ENCODE assay signal across 9 cellular contexts in the genomic region with DNA sequence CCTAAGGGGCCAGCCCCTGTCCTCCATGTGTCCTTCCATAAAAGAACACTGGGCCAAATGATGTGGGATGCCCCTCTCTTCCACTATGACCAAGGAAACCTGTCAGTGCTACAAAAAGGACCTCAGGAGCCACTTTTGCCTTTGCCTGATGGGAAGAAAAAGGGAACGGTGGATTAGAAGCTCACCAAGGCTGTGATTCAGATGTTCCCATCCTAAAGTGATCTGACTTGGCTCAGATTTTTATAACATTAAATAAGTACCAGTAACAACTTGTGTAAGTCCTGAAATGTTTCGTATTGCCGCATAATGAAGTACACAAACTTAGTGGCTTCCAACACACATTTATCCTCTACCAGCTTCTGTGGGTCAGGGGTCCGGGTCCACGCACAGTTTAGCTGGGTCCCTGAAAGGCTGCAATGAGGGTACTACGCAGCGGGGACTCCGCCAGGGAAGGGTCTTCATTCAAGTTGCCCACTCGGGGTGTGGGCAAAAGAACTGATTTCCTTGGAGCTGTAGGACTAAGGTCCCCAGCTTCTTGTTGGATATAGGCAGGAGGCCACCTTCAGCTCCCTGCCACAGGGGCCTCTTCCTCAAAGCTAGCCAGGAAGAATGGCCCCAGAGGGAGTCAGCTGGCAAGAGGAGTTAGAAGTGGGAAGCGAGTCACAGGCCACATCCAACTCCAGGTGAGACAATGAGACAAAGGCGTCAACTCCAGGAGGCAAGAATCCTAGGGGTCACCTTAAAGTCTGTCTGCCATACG.
DNase-seq lines count a peak whose midpoint lies in the region; ATAC-seq and TF ChIP-seq lines count a peak whose summit lies in the region.
"Had no signal": no experiment of that assay in that cellular context is flagged by ENCODE, and none has a peak within 500 bp of the region (broad histone marks: within the 10 kb centered on the region; RNA-seq: fewer than 3 reads in every experiment).

No MANE protein-coding gene starts in this region.

- no peak for TF ChIP-seq CTCF in Loucy (conservative IDR thresholded peaks at IDR 0.05; ENCODE audit: low read length)
- TF ChIP-seq CTCF in coronary artery (IDR thresholded peaks at IDR 0.05): no peak
- TF ChIP-seq CTCF in GM13976 (IDR thresholded peaks at IDR 0.05; ENCODE audit: borderline replicate concordance, control extremely low read depth, extremely low read depth, insufficient read depth, missing control alignments): no peak

- no peaks in the 10 kb centered on the region for H3K9me2 ChIP-seq in Loucy (replicated peaks; ENCODE audit: low read depth, low read length)

- H3K27ac ChIP-seq in ACC112 (ENCODE audit: low read depth, low read length): peak overlapping the region; percentile 91
- H3K27ac ChIP-seq in coronary artery: peak overlapping the region; percentile 82 to 93

- H3K27ac Mint-ChIP-seq in naive B cell: peak overlapping the region; percentile 93 to 99 (median 96)

- H3K9ac ChIP-seq in Loucy (ENCODE audit: low read depth, low read length, poor library complexity, severe bottlenecking): no peak overlapping the region

- no peaks in the 10 kb centered on the region for H3K27me3 Mint-ChIP-seq in naive B cell

- H3K4me1 ChIP-seq in ACC112 (ENCODE audit: control insufficient read depth, insufficient read depth, low read length, unreplicated experiment): peaks cover 49% of the 10 kb centered on the region
- H3K4me1 ChIP-seq in Loucy (ENCODE audit: insufficient read depth, low read length, poor library complexity, severe bottlenecking): peaks cover 50% of the 10 kb centered on the region

- no peak overlapping the region for H2AFZ ChIP-seq in ACC112 (ENCODE audit: low read length, unreplicated experiment)
- H2AFZ ChIP-seq in Loucy (ENCODE audit: low read length): no peak overlapping the region

- H3K9me3 Mint-ChIP-seq in naive B cell: no peaks in the 10 kb centered on the region

- DNase-seq in coronary artery (ENCODE audit: low spot score) (no peak), naive B cell (no peak), DMS 273 treated with DMSO at 0.1 percent for 48 hours (lab: John Stamatoyannopoulos, UW) (no peak), GM13976 (ENCODE audit: low spot score) (no peak)
- DNase-seq in stimulated activated CD4-positive, alpha-beta T cell treated with anti-CD3 and anti-CD28 coated beads, Interleukin-1b, Interleukin-23, amount 100 ng/mL, for 48 hours: no peak
- DNase-seq: midbrain had no signal

- in situ Hi-C loops in GM13976 (cut with MboI; ENCODE audit: low sequenced_read_pairs, unreplicated experiment): loop anchor here (10.0 kb wide), 1 partner anchor 55 kb away; no protein-coding TSS in a partner anchor

- no peaks in the 10 kb centered on the region for H3F3A ChIP-seq in Loucy (ENCODE audit: low read depth)

- ATAC-seq in naive B cell (ENCODE audit: low read depth in 2 of 2): no peak
- no peak for ATAC-seq in GM19324 (IDR thresholded peaks at IDR 0.05; ENCODE audit: low FRiP score, unreplicated experiment)

- peak overlapping the region in 5 of 8 donors; percentile 8 to 74 (median 40) for H3K4me3 Mint-ChIP-seq in naive B cell

- peaks cover 21% of the 10 kb centered on the region for H4K20me1 ChIP-seq in Loucy (ENCODE audit: insufficient read depth, low read length, poor library complexity, severe bottlenecking)

- H3K27me3 ChIP-seq in ACC112 (ENCODE audit: insufficient read depth, low read length) (no peaks in the 10 kb centered on the region), Loucy (ENCODE audit: insufficient read depth, low read length, poor library complexity, severe bottlenecking) (no peaks in the 10 kb centered on the region)

- H3K9me3 ChIP-seq in Loucy (ENCODE audit: insufficient read depth, low read depth, low read length): no peaks in the 10 kb centered on the region

- H3K79me2 ChIP-seq in ACC112 (ENCODE audit: control insufficient read depth, insufficient read depth, low read length, unreplicated experiment) (peaks cover 36% of the 10 kb centered on the region), Loucy (ENCODE audit: insufficient read depth, low read length) (peaks cover 65% of the 10 kb centered on the region; the same call in 1 of the 2 replicates)

- H3K4me3 ChIP-seq in ACC112 (ENCODE audit: low read depth, low read length) (no peak overlapping the region), Loucy (ENCODE audit: low read length, poor library complexity, severe bottlenecking) (no peak overlapping the region), coronary artery (no peak overlapping the region)

- peak overlapping the region; percentile 24 for H3K4me2 ChIP-seq in Loucy (ENCODE audit: low read depth, low read length, poor library complexity, severe bottlenecking)

- peaks cover 78 to 96% (median 89%) of the 10 kb centered on the region in 3 donors for H3K4me1 Mint-ChIP-seq in naive B cell

- no peaks in the 10 kb centered on the region for H3K36me3 ChIP-seq in ACC112 (ENCODE audit: insufficient read depth, low read length)
- H3K36me3 ChIP-seq in Loucy (ENCODE audit: insufficient read depth, low read length): no peaks in the 10 kb centered on the region

- H3K36me3 Mint-ChIP-seq in naive B cell: no peaks in the 10 kb centered on the region
